Comparison of ENCODE assay signal across 8 cellular contexts in the genomic region with DNA sequence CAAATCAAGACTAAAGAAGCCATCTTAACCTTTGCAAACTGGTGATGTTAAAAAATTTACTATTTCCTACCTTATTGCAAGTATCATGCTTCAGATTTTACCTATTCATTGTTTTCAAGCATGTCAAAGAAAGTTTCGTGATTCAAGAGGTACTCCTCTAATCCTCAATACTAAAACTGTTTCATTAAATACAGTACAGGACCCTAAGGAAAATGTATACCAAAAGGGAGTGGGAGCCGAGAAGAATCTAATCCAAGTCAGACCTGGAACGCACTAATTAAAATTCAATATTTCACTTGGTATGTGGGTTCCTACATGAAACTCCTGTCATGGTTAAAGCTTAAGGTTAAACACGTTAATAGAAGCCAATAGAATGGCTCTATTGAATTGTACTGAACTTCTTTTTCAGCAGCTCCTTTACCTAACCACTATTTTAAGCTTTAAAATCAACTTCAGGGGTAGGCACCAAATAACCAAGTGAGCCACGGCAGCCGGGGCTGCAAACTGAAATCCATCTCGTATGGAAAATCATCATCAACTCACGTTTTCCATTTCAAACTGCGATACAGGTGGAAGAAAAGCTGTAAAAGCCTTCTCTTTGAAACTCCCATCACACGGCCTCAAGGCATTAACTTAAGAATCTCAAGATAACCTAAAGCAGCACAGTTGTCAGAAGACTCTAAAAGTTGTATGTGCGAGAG.
DNase-seq lines count a peak whose midpoint lies in the region; ATAC-seq and TF ChIP-seq lines count a peak whose summit lies in the region.

No MANE protein-coding gene starts in this region.

- no peak overlapping the region for H3K27ac ChIP-seq in iPS DF 6.9 (ENCODE audit: low read length)
- H3K27ac ChIP-seq in smooth muscle cell (ENCODE audit: low read depth): peak overlapping the region; percentile 80

- H4K20me1 ChIP-seq in smooth muscle cell (ENCODE audit: low read depth): no peaks in the 10 kb centered on the region

- H3K36me3 ChIP-seq in iPS DF 6.9 (ENCODE audit: control insufficient read depth, insufficient read depth, low read length) (no peaks in the 10 kb centered on the region), smooth muscle cell (ENCODE audit: low read depth) (no peaks in the 10 kb centered on the region)

- H3K9me3 ChIP-seq in iPS DF 6.9 (ENCODE audit: control insufficient read depth, insufficient read depth, low read length) (no peaks in the 10 kb centered on the region), smooth muscle cell (replicated peaks; ENCODE audit: low read depth) (no peaks in the 10 kb centered on the region)

- no peaks in the 10 kb centered on the region for H3K9me3 Mint-ChIP-seq in Calu3 (ENCODE audit: low read depth, unreplicated experiment)
- H3K9me3 Mint-ChIP-seq in activated T-helper 2 cell treated with anti-CD3 and anti-CD28 coated beads, Interferon-gamma antibody, Interleukin-2, Interleukin-4, amounts not matched to agents 10 μg/mL and 5 μg/mL and 100 μg/mL, durations not matched to agents 14 hours and 24 hours and 36 hours: no peaks in the 10 kb centered on the region

- peak overlapping the region; percentile 96 for H3K27ac Mint-ChIP-seq in Calu3 (ENCODE audit: unreplicated experiment)
- peak overlapping the region; percentile 98 for H3K27ac Mint-ChIP-seq in activated T-helper 2 cell treated with anti-CD3 and anti-CD28 coated beads, Interferon-gamma antibody, Interleukin-2, Interleukin-4, amounts not matched to agents 10 μg/mL and 5 μg/mL and 100 μg/mL, durations not matched to agents 14 hours and 24 hours and 36 hours

- peaks cover 24% of the 10 kb centered on the region for H3K36me3 Mint-ChIP-seq in Calu3 (ENCODE audit: insufficient read depth, unreplicated experiment)
- H3K36me3 Mint-ChIP-seq in activated T-helper 2 cell treated with anti-CD3 and anti-CD28 coated beads, Interferon-gamma antibody, Interleukin-2, Interleukin-4, amounts not matched to agents 10 μg/mL and 5 μg/mL and 100 μg/mL, durations not matched to agents 14 hours and 24 hours and 36 hours (ENCODE audit: low read depth): peaks cover 38% of the 10 kb centered on the region

- TF ChIP-seq CTCF in Calu3 (IDR thresholded peaks at IDR 0.05; ENCODE audit: unreplicated experiment) (no peak), smooth muscle cell (IDR thresholded peaks at IDR 0.05; ENCODE audit: borderline replicate concordance, insufficient read depth, poor library complexity, severe bottlenecking) (no peak)

- CTCF ChIA-PET in Calu3 (lab: Charles Lee): no interaction called here

- BruUV-seq in Calu3 (replicated peaks; lab: Mats Ljungman, UMichigan): TSS peak; percentile 45

- peaks cover 43% of the 10 kb centered on the region for H3K79me2 ChIP-seq in smooth muscle cell (ENCODE audit: low read depth)

- ATAC-seq in GM21529 (IDR thresholded peaks at IDR 0.05; ENCODE audit: unreplicated experiment) (no peak), HG03571 (IDR thresholded peaks at IDR 0.05; ENCODE audit: unreplicated experiment) (no peak), GM19324 (IDR thresholded peaks at IDR 0.05; ENCODE audit: low FRiP score, unreplicated experiment) (no peak)

- peak overlapping the region; percentile 90 for H3K4me2 ChIP-seq in smooth muscle cell

- no peaks in the 10 kb centered on the region for H3F3A ChIP-seq in smooth muscle cell (ENCODE audit: low read depth)

- H3K4me3 Mint-ChIP-seq in Calu3 (ENCODE audit: low read depth, unreplicated experiment): peak overlapping the region; percentile 79
- H3K4me3 Mint-ChIP-seq in activated T-helper 2 cell treated with anti-CD3 and anti-CD28 coated beads, Interferon-gamma antibody, Interleukin-2, Interleukin-4, amounts not matched to agents 10 μg/mL and 5 μg/mL and 100 μg/mL, durations not matched to agents 14 hours and 24 hours and 36 hours (ENCODE audit: low read depth): peak overlapping the region; percentile 94

- H3K4me1 ChIP-seq in iPS DF 6.9 (ENCODE audit: control insufficient read depth, insufficient read depth, low read length) (peaks cover 2% of the 10 kb centered on the region; the same call in 1 of the 2 replicates), smooth muscle cell (ENCODE audit: low read depth) (peaks cover 16% of the 10 kb centered on the region)

- peak overlapping the region; percentile 79 for H3K9ac ChIP-seq in smooth muscle cell (ENCODE audit: low read depth)

- WGBS in iPS DF 6.9 (ENCODE audit: insufficient coverage, insufficient read length): no CpG with 5 or more reads among the region's 11 CpGs
- WGBS in smooth muscle cell (ENCODE audit: low lambda C conversion rate): 15% methylated on average over 11 of the region's 11 CpGs

- H3K4me3 ChIP-seq in iPS DF 6.9 (ENCODE audit: low read length) (peak overlapping the region; percentile 50; the same call in 1 of the 2 replicates), smooth muscle cell (peak overlapping the region; percentile 83)

- H2AFZ ChIP-seq in smooth muscle cell (ENCODE audit: low read depth): peak overlapping the region; percentile 81

- intact Hi-C loops in Calu3 (cut with micrococcal nuclease; ENCODE audit: unreplicated experiment): loop anchor here (5.0 kb wide), 1 partner anchor 394 kb away; no protein-coding TSS in a partner anchor
- intact Hi-C loops in activated T-helper 2 cell treated with anti-CD3 and anti-CD28 coated beads, Interferon-gamma antibody, Interleukin-2, Interleukin-4, amounts not matched to agents 10 μg/mL and 5 μg/mL and 100 μg/mL, durations not matched to agents 14 hours and 24 hours and 36 hours (cut with micrococcal nuclease): no loop called here

- H3K4me1 Mint-ChIP-seq in Calu3 (ENCODE audit: low read depth, unreplicated experiment): peaks cover 21% of the 10 kb centered on the region
- H3K4me1 Mint-ChIP-seq in activated T-helper 2 cell treated with anti-CD3 and anti-CD28 coated beads, Interferon-gamma antibody, Interleukin-2, Interleukin-4, amounts not matched to agents 10 μg/mL and 5 μg/mL and 100 μg/mL, durations not matched to agents 14 hours and 24 hours and 36 hours (ENCODE audit: low read depth): peaks cover 51% of the 10 kb centered on the region

- no peak for DNase-seq in Calu3
- peak; percentile 60 for DNase-seq in NAMALWA (ENCODE audit: low spot score)
- DNase-seq in activated T-helper 2 cell treated with anti-CD3 and anti-CD28 coated beads, Interferon-gamma antibody, Interleukin-2, Interleukin-4, amounts not matched to agents 10 μg/mL and 5 μg/mL and 100 μg/mL, durations not matched to agents 14 hours and 24 hours and 36 hours (ENCODE audit: low spot score): no peak
- no peak for DNase-seq in iPS DF 6.9 (ENCODE audit: low read depth, low spot score)
- DNase-seq in smooth muscle cell (lab: John Stamatoyannopoulos, UW; ENCODE audit: unreplicated experiment): no peak

- no peaks in the 10 kb centered on the region for H3K27me3 Mint-ChIP-seq in Calu3 (ENCODE audit: unreplicated experiment)
- H3K27me3 Mint-ChIP-seq in activated T-helper 2 cell treated with anti-CD3 and anti-CD28 coated beads, Interferon-gamma antibody, Interleukin-2, Interleukin-4, amounts not matched to agents 10 μg/mL and 5 μg/mL and 100 μg/mL, durations not matched to agents 14 hours and 24 hours and 36 hours (ENCODE audit: low read depth): no peaks in the 10 kb centered on the region

- H3K27me3 ChIP-seq in iPS DF 6.9 (ENCODE audit: control insufficient read depth, insufficient read depth, low read length): no peaks in the 10 kb centered on the region
- no peaks in the 10 kb centered on the region for H3K27me3 ChIP-seq in smooth muscle cell (ENCODE audit: low read depth)
